16 cellular contexts compared by ENCODE assay signal in the genomic region with DNA sequence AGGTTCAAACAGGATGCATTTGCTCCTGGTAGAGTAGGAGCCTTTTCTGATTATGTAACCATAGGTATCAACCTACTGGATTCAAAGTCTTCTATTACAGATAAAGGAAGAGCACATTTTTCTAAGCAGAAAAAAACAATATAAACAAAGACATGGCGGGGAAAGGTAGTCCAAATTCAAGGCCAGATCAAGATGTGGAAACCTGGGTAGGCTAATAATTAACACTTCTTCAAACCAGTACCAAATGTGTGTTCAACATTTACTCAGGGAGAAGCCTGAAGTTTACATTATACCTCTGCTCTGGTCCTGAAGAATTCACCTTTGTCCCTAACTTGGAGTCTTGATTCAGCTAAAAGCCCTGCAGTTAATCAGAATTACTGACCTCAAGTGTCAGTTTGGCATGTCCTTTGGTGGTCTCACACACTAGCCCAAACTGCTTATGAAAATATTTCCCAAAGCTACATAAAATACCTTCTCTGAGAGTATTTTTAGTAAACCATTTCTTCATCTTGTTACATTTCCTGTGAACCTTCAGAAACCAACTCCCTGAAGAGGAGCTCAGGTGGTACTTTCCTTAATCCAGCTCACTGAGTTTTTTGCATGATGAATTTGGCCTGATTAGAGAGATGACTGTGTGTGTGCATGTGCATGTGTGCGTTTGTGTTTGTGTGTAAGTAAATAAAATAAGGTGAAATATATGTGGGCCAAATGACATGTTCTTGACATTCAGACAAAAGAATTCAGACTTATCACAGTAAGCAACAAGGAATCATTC.
A peak's percentile ranks its signal among the peaks of the same experiment; 100 is the strongest.
DNase-seq lines count a peak whose midpoint lies in the region; ATAC-seq, FAIRE-seq and TF ChIP-seq lines count a peak whose summit lies in the region.
"Had no signal": no experiment of that assay in that cellular context is flagged by ENCODE, and none has a peak within 500 bp of the region (broad histone marks: within the 10 kb centered on the region; RNA-seq: fewer than 3 reads in every experiment).

No MANE protein-coding gene starts in this region.

- TF ChIP-seq POLR2A in GM18505 (IDR thresholded peaks at IDR 0.05; ENCODE audit: borderline replicate concordance, extremely low read depth, insufficient read depth, insufficient read length), result no peak

- TF ChIP-seq CTCF in DOHH2 (IDR thresholded peaks at IDR 0.05; ENCODE audit: low read depth, low read length, poor library complexity, severe bottlenecking) (no peak), pancreas (IDR thresholded peaks at IDR 0.05) (no peak), glutamatergic neuron (IDR thresholded peaks at IDR 0.05; ENCODE audit: partially characterized antibody, unreplicated experiment) (no peak)

- H3K27ac Mint-ChIP-seq in glutamatergic neuron (ENCODE audit: unreplicated experiment), result no peak overlapping the region

- no peaks in the 10 kb centered on the region for H3K9me2 ChIP-seq in DOHH2 (replicated peaks; ENCODE audit: control insufficient read depth, low read length)

- no peaks in the 10 kb centered on the region for H3K9me3 ChIP-seq in DOHH2 (ENCODE audit: control insufficient read depth, insufficient read depth, low read length)
- no peaks in the 10 kb centered on the region for H3K9me3 ChIP-seq in pancreas

- H3K36me3 ChIP-seq in DOHH2 (ENCODE audit: control insufficient read depth, low read length) (no peaks in the 10 kb centered on the region), pancreas (no peaks in the 10 kb centered on the region)

- ATAC-seq in HG02678 (IDR thresholded peaks at IDR 0.05; ENCODE audit: unreplicated experiment), result peak; percentile 57
- ATAC-seq in pancreas, result peak; percentile 83 to 98 (median 92)
- ATAC-seq in GM18505 (IDR thresholded peaks at IDR 0.05; ENCODE audit: unreplicated experiment), result no peak
- no peak for ATAC-seq in GM19324 (IDR thresholded peaks at IDR 0.05; ENCODE audit: low FRiP score, unreplicated experiment)

- H3K9me3 Mint-ChIP-seq in glutamatergic neuron (ENCODE audit: unreplicated experiment), result no peaks in the 10 kb centered on the region

- FAIRE-seq in pancreas (lab: Jason Lieb, UNC), result no peak
- FAIRE-seq: H54 had no signal

- no peak overlapping the region for H3K4me3 Mint-ChIP-seq in glutamatergic neuron (ENCODE audit: unreplicated experiment)

- DNase-seq in astrocyte of the hippocampus (ENCODE audit: low read depth, low spot score), result peak; percentile 34
- no peak for DNase-seq in pancreas
- DNase-seq in NCI-H510A treated with DMSO at 0.1 percent for 48 hours (lab: John Stamatoyannopoulos, UW), result no peak
- DNase-seq in glutamatergic neuron, result no peak
- DNase-seq: activated effector memory CD4-positive, alpha-beta T cell treated with anti-CD3 and anti-CD28 coated beads, Interleukin-2, amount 50 U/mL, for 16 hours; effector memory CD4-positive, alpha-beta T cell; EL; NCI-H146; NCI-H446 treated with DMSO at 0.1 percent for 48 hours; nucleus accumbens; spleen had no signal

- no peak overlapping the region for H3K27ac ChIP-seq in DOHH2 (ENCODE audit: low read depth, low read length)
- H3K27ac ChIP-seq in pancreas, result peak overlapping the region in 3 of 4 donors; percentile 23 to 61 (median 34)
- H3K27ac ChIP-seq: spleen had no signal

- H3K4me2 ChIP-seq in DOHH2 (ENCODE audit: low read length), result peak overlapping the region; percentile 13

- H3F3A ChIP-seq in DOHH2 (ENCODE audit: control insufficient read depth, insufficient read depth), result no peaks in the 10 kb centered on the region

- H3K4me3 ChIP-seq in DOHH2 (ENCODE audit: low read length) (0 out of 2 replicates have a peak overlapping the region, but pooled peaks have one; percentile 7), pancreas (no peak overlapping the region)
- H3K4me3 ChIP-seq: spleen had no signal

- intact Hi-C loops in pancreas (cut with DNase I), result no loop called here

- H3K27me3 Mint-ChIP-seq in glutamatergic neuron (ENCODE audit: unreplicated experiment), result no peaks in the 10 kb centered on the region

- no peaks in the 10 kb centered on the region for H4K20me1 ChIP-seq in DOHH2 (ENCODE audit: control insufficient read depth, insufficient read depth, low read depth, low read length)

- H3K4me1 ChIP-seq in DOHH2 (ENCODE audit: control insufficient read depth, low read length) (peaks cover 27% of the 10 kb centered on the region), pancreas (peaks cover 18 to 29% (median 21%) of the 10 kb centered on the region in 3 donors)

- 13% methylated on average over 2 of the region's 2 CpGs for WGBS in pancreas, 2 donors

- peaks cover 6% of the 10 kb centered on the region for H3K36me3 Mint-ChIP-seq in glutamatergic neuron (ENCODE audit: unreplicated experiment)

- H3K4me1 Mint-ChIP-seq in glutamatergic neuron (ENCODE audit: low read depth, unreplicated experiment), result no peaks in the 10 kb centered on the region

- H3K79me2 ChIP-seq in DOHH2 (ENCODE audit: control insufficient read depth, low read length), result peaks cover 20% of the 10 kb centered on the region

- H3K27me3 ChIP-seq in DOHH2 (ENCODE audit: control insufficient read depth, low read length) (no peaks in the 10 kb centered on the region), pancreas (no peaks in the 10 kb centered on the region)
- H3K27me3 ChIP-seq: spleen had no signal

Comparison
In these comparisons a context has a peak if more than half of its experiments do, and no peak if none do; other contexts are left out.
1. ATAC-seq: peak in HG02678 (single experiment) and pancreas (4 of 4); none in GM18505 (single experiment) and GM19324 (single experiment).